In the genomic region with DNA sequence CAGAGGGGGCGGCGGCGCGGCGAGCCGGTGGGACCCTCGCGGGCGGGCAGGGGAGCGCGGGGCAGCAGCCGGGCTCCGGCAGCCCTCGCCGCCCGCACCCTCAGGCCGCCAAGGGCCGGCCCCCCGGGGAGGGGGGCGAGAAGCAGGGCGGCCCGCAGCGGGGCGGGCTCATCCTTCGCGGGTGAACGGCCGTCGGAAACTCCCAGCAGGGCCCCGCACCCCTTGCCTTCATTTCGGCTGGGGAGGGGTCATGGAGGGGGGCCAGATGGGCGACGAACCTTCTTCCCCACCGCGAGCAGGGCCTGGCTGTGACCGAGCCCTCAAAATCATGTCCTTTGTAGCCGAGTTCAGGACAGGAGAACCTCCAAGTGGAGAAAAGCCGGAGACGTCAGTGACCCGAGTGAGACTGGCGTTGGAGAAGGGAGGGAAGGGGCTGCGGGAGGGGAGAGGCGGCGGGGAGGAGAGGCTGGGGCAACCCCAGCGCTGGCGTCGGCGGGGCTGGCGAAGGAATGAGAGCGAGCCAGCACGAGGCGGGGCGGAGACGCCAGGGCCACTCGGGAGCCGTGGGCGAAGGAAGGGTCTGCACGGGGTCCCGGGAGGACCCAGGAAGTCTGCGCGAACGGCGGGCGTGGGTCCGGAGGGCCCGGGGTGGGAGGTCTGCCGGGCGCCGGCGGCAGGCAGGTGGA, we compare ENCODE assay signal across 1 cellular context.
TF ChIP-seq lines count a peak whose summit lies in the region.

No MANE protein-coding gene starts in this region.

TF ChIP-seq in HEK293, 187 proteins besides CTCF, POLR2A, EP300 and RAD21 (continued from another document and continues in another):
- no peak for TF ChIP-seq TSHZ1 (tag by site-specific recombination; IDR thresholded peaks at IDR 0.05; ENCODE audit: borderline replicate concordance)
- TF ChIP-seq ZIC2 (tag by site-specific recombination; IDR thresholded peaks at IDR 0.05): peak; percentile 37; the same call in 1 of the 2 replicates
- no peak for TF ChIP-seq ZNF174 (tag by site-specific recombination; IDR thresholded peaks at IDR 0.05)
- no peak for TF ChIP-seq REST (tag by site-specific recombination; IDR thresholded peaks at IDR 0.05)
- no peak for TF ChIP-seq ZNF560 (tag by site-specific recombination; IDR thresholded peaks at IDR 0.05; ENCODE audit: borderline replicate concordance)
- TF ChIP-seq BCL11B (tag by site-specific recombination; IDR thresholded peaks at IDR 0.05; ENCODE audit: low read depth): no peak
- no peak for TF ChIP-seq ZNF610 (tag by site-specific recombination; IDR thresholded peaks at IDR 0.05; ENCODE audit: borderline replicate concordance)
- no peak for TF ChIP-seq ZNF544 (tag by site-specific recombination; IDR thresholded peaks at IDR 0.05)
- TF ChIP-seq ZBTB26 (tag by site-specific recombination; optimal IDR thresholded peaks at IDR 0.05): peak; percentile 48
- TF ChIP-seq ZNF843 (tag by site-specific recombination; IDR thresholded peaks at IDR 0.05): no peak
- no peak for TF ChIP-seq ZNF202 (tag by site-specific recombination; IDR thresholded peaks at IDR 0.05; ENCODE audit: borderline replicate concordance)
- no peak for TF ChIP-seq ZFP3 (tag by site-specific recombination; IDR thresholded peaks at IDR 0.05; ENCODE audit: low read depth)
- TF ChIP-seq ZNF449 (tag by site-specific recombination; IDR thresholded peaks at IDR 0.05): no peak
- TF ChIP-seq SP7 (tag by site-specific recombination; IDR thresholded peaks at IDR 0.05): no peak
- no peak for TF ChIP-seq OSR2 (tag by site-specific recombination; IDR thresholded peaks at IDR 0.05)
- TF ChIP-seq ZNF645 (tag by site-specific recombination; IDR thresholded peaks at IDR 0.05): no peak
- TF ChIP-seq ZNF558 (tag by site-specific recombination; IDR thresholded peaks at IDR 0.05): no peak
- TF ChIP-seq ZNF391 (tag by site-specific recombination; IDR thresholded peaks at IDR 0.05; ENCODE audit: borderline replicate concordance, low read depth): no peak; the same call in 1 of the 2 replicates
- TF ChIP-seq GLIS2 (tag by site-specific recombination; IDR thresholded peaks at IDR 0.05): peak; percentile 61; the same call in 1 of the 2 replicates
- no peak for TF ChIP-seq MZF1 (tag by site-specific recombination; IDR thresholded peaks at IDR 0.05; ENCODE audit: borderline replicate concordance)
- peak; percentile 59 for TF ChIP-seq PATZ1 (tag by site-specific recombination; IDR thresholded peaks at IDR 0.05)
- no peak for TF ChIP-seq ZNF776 (tag by site-specific recombination; IDR thresholded peaks at IDR 0.05; ENCODE audit: borderline replicate concordance)
- no peak for TF ChIP-seq SCRT2 (tag by site-specific recombination; IDR thresholded peaks at IDR 0.05)
- peak; percentile 41; the same call in 1 of the 2 replicates for TF ChIP-seq ZNF341 (tag by site-specific recombination; IDR thresholded peaks at IDR 0.05; ENCODE audit: low read depth)
- TF ChIP-seq ZNF24 (tag by site-specific recombination; IDR thresholded peaks at IDR 0.05): no peak
- TF ChIP-seq ZBTB7A (tag by site-specific recombination; IDR thresholded peaks at IDR 0.05; ENCODE audit: low read depth): peak; percentile 64; the same call in 1 of the 2 replicates
- no peak for TF ChIP-seq KLF16 (tag by site-specific recombination; IDR thresholded peaks at IDR 0.05)
- TF ChIP-seq ZNF488 (tag by site-specific recombination; IDR thresholded peaks at IDR 0.05): no peak
- TF ChIP-seq GFI1B (tag by site-specific recombination; IDR thresholded peaks at IDR 0.05): no peak
- no peak for TF ChIP-seq GLI4 (tag by site-specific recombination; IDR thresholded peaks at IDR 0.05)
- TF ChIP-seq, protein P1, sequence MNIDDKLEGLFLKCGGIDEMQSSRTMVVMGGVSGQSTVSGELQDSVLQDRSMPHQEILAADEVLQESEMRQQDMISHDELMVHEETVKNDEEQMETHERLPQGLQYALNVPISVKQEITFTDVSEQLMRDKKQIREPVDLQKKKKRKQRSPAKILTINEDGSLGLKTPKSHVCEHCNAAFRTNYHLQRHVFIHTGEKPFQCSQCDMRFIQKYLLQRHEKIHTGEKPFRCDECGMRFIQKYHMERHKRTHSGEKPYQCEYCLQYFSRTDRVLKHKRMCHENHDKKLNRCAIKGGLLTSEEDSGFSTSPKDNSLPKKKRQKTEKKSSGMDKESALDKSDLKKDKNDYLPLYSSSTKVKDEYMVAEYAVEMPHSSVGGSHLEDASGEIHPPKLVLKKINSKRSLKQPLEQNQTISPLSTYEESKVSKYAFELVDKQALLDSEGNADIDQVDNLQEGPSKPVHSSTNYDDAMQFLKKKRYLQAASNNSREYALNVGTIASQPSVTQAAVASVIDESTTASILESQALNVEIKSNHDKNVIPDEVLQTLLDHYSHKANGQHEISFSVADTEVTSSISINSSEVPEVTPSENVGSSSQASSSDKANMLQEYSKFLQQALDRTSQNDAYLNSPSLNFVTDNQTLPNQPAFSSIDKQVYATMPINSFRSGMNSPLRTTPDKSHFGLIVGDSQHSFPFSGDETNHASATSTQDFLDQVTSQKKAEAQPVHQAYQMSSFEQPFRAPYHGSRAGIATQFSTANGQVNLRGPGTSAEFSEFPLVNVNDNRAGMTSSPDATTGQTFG (tag by site-specific recombination; IDR thresholded peaks at IDR 0.05; ENCODE audit: borderline replicate concordance): no peak
- TF ChIP-seq KLF8 (tag by site-specific recombination; IDR thresholded peaks at IDR 0.05): peak; percentile 19; the same call in 1 of the 2 replicates
- TF ChIP-seq ZNF211 (tag by site-specific recombination; IDR thresholded peaks at IDR 0.05; ENCODE audit: low read depth): no peak
- TF ChIP-seq ZNF585B (tag by site-specific recombination; IDR thresholded peaks at IDR 0.05): no peak
- TF ChIP-seq, protein P2, sequence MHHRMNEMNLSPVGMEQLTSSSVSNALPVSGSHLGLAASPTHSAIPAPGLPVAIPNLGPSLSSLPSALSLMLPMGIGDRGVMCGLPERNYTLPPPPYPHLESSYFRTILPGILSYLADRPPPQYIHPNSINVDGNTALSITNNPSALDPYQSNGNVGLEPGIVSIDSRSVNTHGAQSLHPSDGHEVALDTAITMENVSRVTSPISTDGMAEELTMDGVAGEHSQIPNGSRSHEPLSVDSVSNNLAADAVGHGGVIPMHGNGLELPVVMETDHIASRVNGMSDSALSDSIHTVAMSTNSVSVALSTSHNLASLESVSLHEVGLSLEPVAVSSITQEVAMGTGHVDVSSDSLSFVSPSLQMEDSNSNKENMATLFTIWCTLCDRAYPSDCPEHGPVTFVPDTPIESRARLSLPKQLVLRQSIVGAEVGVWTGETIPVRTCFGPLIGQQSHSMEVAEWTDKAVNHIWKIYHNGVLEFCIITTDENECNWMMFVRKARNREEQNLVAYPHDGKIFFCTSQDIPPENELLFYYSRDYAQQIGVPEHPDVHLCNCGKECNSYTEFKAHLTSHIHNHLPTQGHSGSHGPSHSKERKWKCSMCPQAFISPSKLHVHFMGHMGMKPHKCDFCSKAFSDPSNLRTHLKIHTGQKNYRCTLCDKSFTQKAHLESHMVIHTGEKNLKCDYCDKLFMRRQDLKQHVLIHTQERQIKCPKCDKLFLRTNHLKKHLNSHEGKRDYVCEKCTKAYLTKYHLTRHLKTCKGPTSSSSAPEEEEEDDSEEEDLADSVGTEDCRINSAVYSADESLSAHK (tag by site-specific recombination; IDR thresholded peaks at IDR 0.05): no peak
- no peak for TF ChIP-seq ZNF768 (tag by site-specific recombination; IDR thresholded peaks at IDR 0.05)
- no peak for TF ChIP-seq ZNF157 (tag by site-specific recombination; IDR thresholded peaks at IDR 0.05)
- peak; percentile 39; the same call in 1 of the 2 replicates for TF ChIP-seq ZXDB (tag by site-specific recombination; IDR thresholded peaks at IDR 0.05)
